Comparison of ENCODE assay signal across 12 cellular contexts in the genomic region with DNA sequence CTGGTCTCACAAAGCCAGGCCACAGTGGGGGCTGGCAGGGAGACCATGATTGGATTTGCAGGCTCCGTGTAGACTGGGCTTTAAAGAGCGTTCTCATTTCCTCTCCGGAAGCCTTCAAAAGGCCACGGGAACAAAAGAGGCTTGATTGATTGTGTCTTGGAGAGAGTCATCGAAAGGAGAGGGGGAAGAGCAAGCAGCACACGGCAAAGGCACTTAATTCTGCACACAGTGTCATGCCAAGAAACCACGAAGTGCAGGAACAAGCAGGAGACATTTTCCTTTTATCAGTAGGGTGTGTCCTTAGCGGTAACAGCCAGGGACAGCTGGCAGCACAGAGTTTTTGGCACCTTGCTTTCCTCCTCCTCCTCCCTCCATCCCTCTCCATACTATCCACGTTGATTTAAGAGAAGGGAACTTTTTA. TPM values are rescaled to one million over a fixed set of nuclear protein-coding genes. Genes with fewer than 3 reads are reported as not detected.
DNase-seq lines count a peak whose midpoint lies in the region; TF ChIP-seq lines count a peak whose summit lies in the region.
"Had no signal": no experiment of that assay in that cellular context is flagged by ENCODE, and none has a peak within 500 bp of the region (broad histone marks: within the 10 kb centered on the region; RNA-seq: fewer than 3 reads in every experiment).

No MANE protein-coding gene starts in this region.

- TF ChIP-seq CTCF in fibroblast of pulmonary artery (IDR thresholded peaks at IDR 0.05; ENCODE audit: low read length, missing control alignments) (no peak), smooth muscle cell (IDR thresholded peaks at IDR 0.05; ENCODE audit: borderline replicate concordance, insufficient read depth, poor library complexity, severe bottlenecking) (no peak)

- H3K9me3 ChIP-seq in smooth muscle cell (replicated peaks; ENCODE audit: low read depth) = no peaks in the 10 kb centered on the region

- no peaks in the 10 kb centered on the region for H3K27me3 ChIP-seq in smooth muscle cell (ENCODE audit: low read depth)

- peaks cover 6% of the 10 kb centered on the region for H3K4me1 Mint-ChIP-seq in activated CD4-positive, alpha-beta T cell treated with anti-CD3 and anti-CD28 coated beads, Interleukin-2, amount 10 ng/mL, durations not matched to agents 24 days and 14 days

- H3K4me3 ChIP-seq in fibroblast of pulmonary artery (replicated peaks; ENCODE audit: low read depth, low read length) (no peak overlapping the region), smooth muscle cell (no peak overlapping the region)

- H3K36me3 Mint-ChIP-seq in activated CD4-positive, alpha-beta T cell treated with anti-CD3 and anti-CD28 coated beads, Interleukin-2, amount 10 ng/mL, durations not matched to agents 24 days and 14 days (ENCODE audit: low read depth) = no peaks in the 10 kb centered on the region

- peak overlapping the region; percentile 24 for H3K4me3 Mint-ChIP-seq in activated CD4-positive, alpha-beta T cell treated with anti-CD3 and anti-CD28 coated beads, Interleukin-2, amount 10 ng/mL, durations not matched to agents 24 days and 14 days
- H3K4me3 Mint-ChIP-seq: activated T-cell treated with anti-CD3 and anti-CD28 coated beads, Interleukin-2, amount 50 U/mL, for 24 hours; stimulated activated naive CD8-positive, alpha-beta T cell treated with anti-CD3 and anti-CD28 coated beads, Interleukin-15, Interleukin-2, amounts not matched to agents 100 ng/mL and 50 ng/mL, for 24 hours had no signal

- peaks cover 97% of the 10 kb centered on the region for H4K20me1 ChIP-seq in smooth muscle cell (ENCODE audit: low read depth)

- no peak overlapping the region for H3K27ac Mint-ChIP-seq in activated CD4-positive, alpha-beta T cell treated with anti-CD3 and anti-CD28 coated beads, Interleukin-2, amount 10 ng/mL, durations not matched to agents 24 days and 14 days
- H3K27ac Mint-ChIP-seq: activated T-cell treated with anti-CD3 and anti-CD28 coated beads, Interleukin-2, amount 50 U/mL, for 24 hours; stimulated activated naive CD8-positive, alpha-beta T cell treated with anti-CD3 and anti-CD28 coated beads, Interleukin-15, Interleukin-2, amounts not matched to agents 100 ng/mL and 50 ng/mL, for 24 hours had no signal

- H3K27ac ChIP-seq in smooth muscle cell (ENCODE audit: low read depth) = no peak overlapping the region

- peaks cover 42% of the 10 kb centered on the region for H3K4me1 ChIP-seq in smooth muscle cell (ENCODE audit: low read depth)

- no peaks in the 10 kb centered on the region for H3K36me3 ChIP-seq in smooth muscle cell (ENCODE audit: low read depth)

- DNase-seq in activated CD4-positive, alpha-beta T cell treated with anti-CD3 and anti-CD28 coated beads, Interleukin-2, amount 10 ng/mL, durations not matched to agents 24 days and 14 days = peak; percentile 56
- no peak for DNase-seq in activated CD4-positive, alpha-beta T cell treated with anti-CD3 and anti-CD28 coated beads for 1 hour
- DNase-seq in NOMO-1 treated with DMSO at 0.1 percent for 48 hours (lab: John Stamatoyannopoulos, UW; ENCODE audit: unreplicated experiment) = peak; percentile 81
- DNase-seq in fibroblast of pulmonary artery (ENCODE audit: low read depth) = peak; percentile 56
- DNase-seq in smooth muscle cell (lab: John Stamatoyannopoulos, UW; ENCODE audit: unreplicated experiment) = no peak
- no peak for DNase-seq in NK-92 (lab: John Stamatoyannopoulos, UW; ENCODE audit: unreplicated experiment)
- DNase-seq in DMS53 treated with DMSO at 0.1 percent for 48 hours (lab: John Stamatoyannopoulos, UW; ENCODE audit: unreplicated experiment) = no peak
- DNase-seq in GM19240 (ENCODE audit: insufficient read length, low spot score) = no peak
- DNase-seq: activated T-cell treated with anti-CD3 and anti-CD28 coated beads, Interleukin-2, amount 50 U/mL, for 24 hours; hypothalamus; stimulated activated CD4-positive, alpha-beta T cell treated with anti-CD3 and anti-CD28 coated beads, Interleukin-1b, Interleukin-23, amount 100 ng/mL, for 48 hours had no signal

- H3F3A ChIP-seq in smooth muscle cell (ENCODE audit: low read depth) = peaks cover 14% of the 10 kb centered on the region

- peak overlapping the region; percentile 10 for H3K4me2 ChIP-seq in smooth muscle cell

- no peaks in the 10 kb centered on the region for H3K9me3 Mint-ChIP-seq in activated CD4-positive, alpha-beta T cell treated with anti-CD3 and anti-CD28 coated beads, Interleukin-2, amount 10 ng/mL, durations not matched to agents 24 days and 14 days
- H3K9me3 Mint-ChIP-seq: activated T-cell treated with anti-CD3 and anti-CD28 coated beads, Interleukin-2, amount 50 U/mL, for 24 hours; stimulated activated naive CD8-positive, alpha-beta T cell treated with anti-CD3 and anti-CD28 coated beads, Interleukin-15, Interleukin-2, amounts not matched to agents 100 ng/mL and 50 ng/mL, for 24 hours had no signal

- no peak overlapping the region for H2AFZ ChIP-seq in smooth muscle cell (ENCODE audit: low read depth)

- peaks cover 2% of the 10 kb centered on the region for H3K27me3 Mint-ChIP-seq in activated CD4-positive, alpha-beta T cell treated with anti-CD3 and anti-CD28 coated beads, Interleukin-2, amount 10 ng/mL, durations not matched to agents 24 days and 14 days
- H3K27me3 Mint-ChIP-seq: activated T-cell treated with anti-CD3 and anti-CD28 coated beads, Interleukin-2, amount 50 U/mL, for 24 hours; stimulated activated naive CD8-positive, alpha-beta T cell treated with anti-CD3 and anti-CD28 coated beads, Interleukin-15, Interleukin-2, amounts not matched to agents 100 ng/mL and 50 ng/mL, for 24 hours had no signal

- H3K9ac ChIP-seq in smooth muscle cell (ENCODE audit: low read depth) = no peak overlapping the region

- H3K79me2 ChIP-seq in smooth muscle cell (ENCODE audit: low read depth) = peaks cover 54% of the 10 kb centered on the region

- 24% methylated on average over 9 of the region's 9 CpGs for WGBS in smooth muscle cell (ENCODE audit: low lambda C conversion rate)

- intact Hi-C loops in activated CD4-positive, alpha-beta T cell treated with anti-CD3 and anti-CD28 coated beads, Interleukin-2, amount 10 ng/mL, durations not matched to agents 24 days and 14 days (cut with micrococcal nuclease) = no loop called here

RNA-seq across cellular contexts. Expression of gene GLI2, which starts 47.7 kb away (rescaled TPM):
- total RNA-seq in activated CD4-positive, alpha-beta T cell treated with anti-CD3 and anti-CD28 coated beads, Interleukin-2, amount 10 ng/mL, durations not matched to agents 24 days and 14 days = 0.09 and 0.14 TPM in 2 replicates
- 10.4 and 10.6 TPM in 2 replicates for total RNA-seq in smooth muscle cell
- 9.4 and 10.4 TPM in 2 replicates for polyA plus RNA-seq in smooth muscle cell

Comparison
In these comparisons a context has a peak if more than half of its experiments do, and no peak if none do; other contexts are left out.
1. DNase-seq: peak in activated CD4-positive, alpha-beta T cell treated with anti-CD3 and anti-CD28 coated beads, Interleukin-2, amount 10 ng/mL, durations not matched to agents 24 days and 14 days (single experiment), NOMO-1 treated with DMSO at 0.1 percent for 48 hours (single experiment) and fibroblast of pulmonary artery (single experiment); none in activated CD4-positive, alpha-beta T cell treated with anti-CD3 and anti-CD28 coated beads for 1 hour (single experiment), smooth muscle cell (single experiment), NK-92 (single experiment), DMS53 treated with DMSO at 0.1 percent for 48 hours (single experiment) and GM19240 (single experiment).
2. RNA of gene GLI2, which starts 47.7 kb away (total RNA-seq): 10.4 to 10.6 TPM in smooth muscle cell; 0.09 to 0.14 TPM in activated CD4-positive, alpha-beta T cell treated with anti-CD3 and anti-CD28 coated beads, Interleukin-2, amount 10 ng/mL, durations not matched to agents 24 days and 14 days; every median in the first group is over 10 times any median in the second.